ENCODE assay signal across 9 cellular contexts in the genomic region with DNA sequence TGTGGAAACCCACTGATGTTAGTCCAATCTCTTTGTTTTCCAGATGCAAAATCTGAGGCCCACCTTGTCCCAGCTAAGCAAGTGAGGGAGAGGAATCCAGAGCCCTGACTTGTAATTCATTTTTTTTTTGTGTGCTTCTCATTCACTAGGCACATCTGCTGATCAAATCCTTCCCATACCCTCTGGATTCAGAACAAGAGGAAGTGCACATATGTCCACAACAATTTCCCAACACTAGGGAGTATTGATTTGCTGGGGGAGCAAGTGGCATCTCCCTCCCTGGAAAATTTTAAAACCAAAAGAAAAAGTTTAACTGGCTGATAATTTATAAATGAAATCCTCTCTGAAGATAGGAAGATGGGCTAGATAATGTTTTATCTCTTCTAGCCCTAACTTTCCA.
A peak's percentile ranks its signal among the peaks of the same experiment; 100 is the strongest.
DNase-seq lines count a peak whose midpoint lies in the region; ATAC-seq and TF ChIP-seq lines count a peak whose summit lies in the region.
"Had no signal": no experiment of that assay in that cellular context is flagged by ENCODE, and none has a peak within 500 bp of the region (broad histone marks: within the 10 kb centered on the region; RNA-seq: fewer than 3 reads in every experiment).

No MANE protein-coding gene starts in this region.

- intact Hi-C loops in breast epithelium (cut with DNase I; ENCODE audit: low total_unique reads), result no loop called here
- intact Hi-C loops in MCF 10A (cut with micrococcal nuclease), result loop anchor here (5.0 to 10.0 kb wide), 5 partner anchors 89 to 1431 kb away; no protein-coding TSS in a partner anchor
- intact Hi-C loops in transverse colon (cut with DNase I; ENCODE audit: low total_unique reads), result loop anchor here (5.0 kb wide), 2 partner anchors 171 to 1136 kb away; a partner anchor contains a TSS

- H3K27me3 ChIP-seq in breast epithelium (no peaks in the 10 kb centered on the region), transverse colon (no peaks in the 10 kb centered on the region)
- H3K27me3 ChIP-seq: BLaER1 treated with 17β-estradiol and CSF1 and Interleukin-3, amounts not matched to agents 10 nM and 100 nM had no signal

- POLR2A ChIA-PET in MCF 10A (lab: Yijun Ruan, JAX), result interaction anchor here (0.7 to 4.3 kb wide), 13 partner anchors 10 to 602 kb away, joined by 3 to 35 read pairs (median 3); a partner anchor contains a TSS

- H3K36me3 Mint-ChIP-seq in MCF 10A (ENCODE audit: insufficient read depth, unreplicated experiment) (no peaks in the 10 kb centered on the region), T-helper 17 cell (ENCODE audit: low read depth) (no peaks in the 10 kb centered on the region)

- H3K27ac Mint-ChIP-seq in MCF 10A (ENCODE audit: low read depth, unreplicated experiment), result no peak overlapping the region
- peak overlapping the region; percentile 67 for H3K27ac Mint-ChIP-seq in T-helper 17 cell

- H3K4me1 ChIP-seq in breast epithelium, result peaks cover 0 to 3% of the 10 kb centered on the region in 2 donors
- peaks cover 0 to 29% (median 8%) of the 10 kb centered on the region in 4 donors for H3K4me1 ChIP-seq in transverse colon

- TF ChIP-seq EP300 in transverse colon (IDR thresholded peaks at IDR 0.05; ENCODE audit: low read depth), result no peak

- H3K27ac ChIP-seq in breast epithelium, result peak overlapping the region; percentile 21 to 30
- H3K27ac ChIP-seq in transverse colon, result peak overlapping the region; percentile 55 to 70 (median 62)

- H3K9me3 ChIP-seq in breast epithelium, result no peaks in the 10 kb centered on the region
- H3K9me3 ChIP-seq in T-helper 17 cell (ENCODE audit: control insufficient read depth, low read length, poor library complexity, severe bottlenecking), result no peaks in the 10 kb centered on the region
- no peaks in the 10 kb centered on the region for H3K9me3 ChIP-seq in transverse colon
- H3K9me3 ChIP-seq: BLaER1 treated with 17β-estradiol and CSF1 and Interleukin-3, amounts not matched to agents 10 nM and 100 nM had no signal

- H3K36me3 ChIP-seq in breast epithelium (no peaks in the 10 kb centered on the region), transverse colon (no peaks in the 10 kb centered on the region)
- H3K36me3 ChIP-seq: BLaER1 treated with 17β-estradiol and CSF1 and Interleukin-3, amounts not matched to agents 10 nM and 100 nM had no signal

- no peak overlapping the region for H3K4me3 Mint-ChIP-seq in MCF 10A (ENCODE audit: unreplicated experiment)
- H3K4me3 Mint-ChIP-seq in T-helper 17 cell, result peak overlapping the region; percentile 21

- H3K9me3 Mint-ChIP-seq in MCF 10A (ENCODE audit: unreplicated experiment), result no peaks in the 10 kb centered on the region

- TF ChIP-seq CTCF in breast epithelium (IDR thresholded peaks at IDR 0.05), result no peak
- no peak for TF ChIP-seq CTCF in MCF 10A (IDR thresholded peaks at IDR 0.05; ENCODE audit: unreplicated experiment)
- TF ChIP-seq CTCF in transverse colon (IDR thresholded peaks at IDR 0.05), result no peak
- TF ChIP-seq CTCF in GM20000 (IDR thresholded peaks at IDR 0.05; ENCODE audit: extremely low read depth, missing control alignments), result no peak

- in situ Hi-C loops in transverse colon (cut with MboI; ENCODE audit: low pct_ligation_motif_present in 1 of 4, low pct_unique_long_range_greater_than_20kb in 1 of 4, low sequenced_read_pairs in 3 of 4), result loop anchor here in 3 of 4 donors (5.0 to 25.0 kb wide), 3 partner anchors 176 to 1136 kb away; a partner anchor contains a TSS

- CTCF ChIA-PET in MCF 10A (lab: Yijun Ruan, JAX), result interaction anchor here (0.7 to 4.4 kb wide), 24 partner anchors 9 to 1442 kb away, joined by 3 to 76 read pairs (median 3); no protein-coding TSS in a partner anchor

- no peak for ATAC-seq in T-helper 17 cell

- H3K27me3 Mint-ChIP-seq in MCF 10A (ENCODE audit: insufficient read depth, unreplicated experiment), result no peaks in the 10 kb centered on the region
- H3K27me3 Mint-ChIP-seq in T-helper 17 cell, result no peaks in the 10 kb centered on the region

- no peak for TF ChIP-seq POLR2A in breast epithelium (IDR thresholded peaks at IDR 0.05)
- no peak for TF ChIP-seq POLR2A in transverse colon (IDR thresholded peaks at IDR 0.05)

- no TSS peak for BruUV-seq in MCF 10A (replicated peaks; lab: Mats Ljungman, UMichigan)

- no peak for DNase-seq in breast epithelium (ENCODE audit: low spot score in 2 of 2)
- no peak for DNase-seq in MCF 10A (ENCODE audit: unreplicated experiment)
- DNase-seq in T-helper 17 cell, result no peak
- peak; percentile 15 for DNase-seq in globus pallidus (ENCODE audit: low spot score)
- DNase-seq in transverse colon, result no peak
- DNase-seq in GM20000 (ENCODE audit: low spot score), result no peak
- no peak for DNase-seq in DMS79 treated with DMSO at 0.1 percent for 48 hours (lab: John Stamatoyannopoulos, UW)
- no peak for DNase-seq in UCSD-AML1 (lab: John Stamatoyannopoulos, UW; ENCODE audit: unreplicated experiment)

- H3K4me1 Mint-ChIP-seq in MCF 10A (ENCODE audit: insufficient read depth, unreplicated experiment), result peaks cover 15% of the 10 kb centered on the region
- peaks cover 12% of the 10 kb centered on the region for H3K4me1 Mint-ChIP-seq in T-helper 17 cell

- H3K4me3 ChIP-seq in breast epithelium (no peak overlapping the region), transverse colon (no peak overlapping the region)
- H3K4me3 ChIP-seq: BLaER1 treated with 17β-estradiol and CSF1 and Interleukin-3, amounts not matched to agents 10 nM and 100 nM had no signal
